8 cellular contexts compared by ENCODE assay signal in the genomic region with DNA sequence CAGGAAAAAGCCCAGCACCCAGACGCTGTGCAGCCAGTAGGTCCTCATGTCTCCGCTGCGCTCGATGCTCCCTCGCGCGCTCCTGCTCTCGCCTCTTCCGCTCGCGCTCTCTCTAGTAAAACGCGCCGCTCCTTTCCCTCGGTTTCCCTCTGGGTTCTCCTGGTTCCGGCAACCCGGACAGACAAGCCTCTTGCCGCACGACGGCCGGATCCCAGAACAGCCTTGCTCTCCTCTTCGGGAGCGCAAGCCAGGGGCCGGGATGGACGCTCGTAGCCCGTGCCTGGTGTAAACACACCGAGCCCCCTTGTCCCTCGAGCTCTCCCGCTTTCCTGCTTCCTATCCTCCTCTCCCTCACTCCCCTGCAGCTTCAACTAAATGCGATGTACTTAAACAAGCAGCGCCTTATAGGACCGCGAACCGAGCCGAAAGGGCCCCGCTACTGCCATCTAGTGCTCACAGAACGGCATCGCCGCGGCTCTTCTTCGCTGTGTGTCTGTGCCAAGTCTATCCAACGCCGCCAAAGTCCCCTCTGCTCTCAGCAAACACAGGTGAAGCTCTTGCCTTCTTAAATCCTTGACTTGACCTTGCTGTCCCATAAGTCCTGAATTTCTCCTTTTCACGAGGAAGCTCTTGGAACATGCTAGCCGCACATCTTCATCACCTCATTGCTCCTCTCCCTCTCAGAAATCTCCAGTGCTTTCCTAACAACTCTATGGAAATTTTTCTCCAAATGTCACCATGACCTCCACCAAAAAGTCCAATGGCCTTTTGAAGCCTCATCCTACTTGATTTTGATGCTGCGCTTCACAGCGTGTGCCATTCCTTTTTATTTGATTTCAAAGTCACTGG.
DNase-seq lines count a peak whose midpoint lies in the region; ATAC-seq and TF ChIP-seq lines count a peak whose summit lies in the region.

No MANE protein-coding gene starts in this region.

- in situ Hi-C loops in ACHN (cut with HindIII; ENCODE audit: low pct_ligation_motif_present, low pct_unique_long_range_greater_than_20kb, low sequenced_read_pairs) = no loop called here

- H3K36me3 ChIP-seq in colonic mucosa = no peaks in the 10 kb centered on the region

- DNase-seq in ACHN (peak; percentile 76), NCI-H146 (lab: John Stamatoyannopoulos, UW) (peak; percentile 76), T1000 (lab: John Stamatoyannopoulos, UW) (peak; percentile 51), colonic mucosa (peak; percentile 68), kidney glomerular epithelial cell (lab: John Stamatoyannopoulos, UW) (peak; percentile 53)
- peak; percentile 28 for DNase-seq in stimulated activated CD4-positive, alpha-beta T cell treated with anti-CD3 and anti-CD28 coated beads, Interleukin-12 subunit alpha, Interleukin-12 subunit beta, amount 100 ng/mL, for 4 hours

- H3K27me3 ChIP-seq in colonic mucosa = peaks cover 4% of the 10 kb centered on the region

- no peak overlapping the region for H3K9ac ChIP-seq in colonic mucosa (ENCODE audit: low read depth in 2 of 2, low read length in 2 of 2)

- no peak overlapping the region for H3K27ac ChIP-seq in colonic mucosa

- peak; percentile 91 for ATAC-seq in GM18520 (IDR thresholded peaks at IDR 0.05; ENCODE audit: unreplicated experiment)
- ATAC-seq in HG02981 (IDR thresholded peaks at IDR 0.05; ENCODE audit: unreplicated experiment) = peak; percentile 99

- peaks cover 4% of the 10 kb centered on the region for H3K4me1 ChIP-seq in colonic mucosa

- intact Hi-C loops in colonic mucosa (cut with DNase I) = no loop called here

- peak overlapping the region; percentile 38 for H3K4me3 ChIP-seq in colonic mucosa

- H3K9me3 ChIP-seq in colonic mucosa = no peaks in the 10 kb centered on the region

- TF ChIP-seq CTCF in colonic mucosa (IDR thresholded peaks at IDR 0.05) = peak; percentile 86
